Comparison of ENCODE assay signal across 1 cellular context in genomic region chr11:6245536-6245935, GRCh38.
TF ChIP-seq lines count a peak whose summit lies in the region.

No MANE protein-coding gene starts in this region.

TF ChIP-seq in K562, 482 proteins besides CTCF, POLR2A, EP300 and RAD21:
- TF ChIP-seq ETV6 (IDR thresholded peaks at IDR 0.05; ENCODE audit: borderline replicate concordance in 1 of 2, low read depth in 2 of 2, low read length in 1 of 2), result no peak
- no peak for TF ChIP-seq ETV6 (CRISPR knock-in tag; IDR thresholded peaks at IDR 0.05; ENCODE audit: borderline replicate concordance)
- TF ChIP-seq HMG20A (CRISPR knock-in tag; conservative IDR thresholded peaks at IDR 0.05), result no peak
- TF ChIP-seq FOSL1 (tag; conservative IDR thresholded peaks at IDR 0.05), result peak; percentile 23; the same call in 1 of the 2 replicates
- TF ChIP-seq, protein P1, sequence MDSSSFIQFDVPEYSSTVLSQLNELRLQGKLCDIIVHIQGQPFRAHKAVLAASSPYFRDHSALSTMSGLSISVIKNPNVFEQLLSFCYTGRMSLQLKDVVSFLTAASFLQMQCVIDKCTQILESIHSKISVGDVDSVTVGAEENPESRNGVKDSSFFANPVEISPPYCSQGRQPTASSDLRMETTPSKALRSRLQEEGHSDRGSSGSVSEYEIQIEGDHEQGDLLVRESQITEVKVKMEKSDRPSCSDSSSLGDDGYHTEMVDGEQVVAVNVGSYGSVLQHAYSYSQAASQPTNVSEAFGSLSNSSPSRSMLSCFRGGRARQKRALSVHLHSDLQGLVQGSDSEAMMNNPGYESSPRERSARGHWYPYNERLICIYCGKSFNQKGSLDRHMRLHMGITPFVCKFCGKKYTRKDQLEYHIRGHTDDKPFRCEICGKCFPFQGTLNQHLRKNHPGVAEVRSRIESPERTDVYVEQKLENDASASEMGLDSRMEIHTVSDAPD (CRISPR knock-in tag; IDR thresholded peaks at IDR 0.05), result no peak
- TF ChIP-seq MAFG (tag; conservative IDR thresholded peaks at IDR 0.05), result no peak
- no peak for TF ChIP-seq SAP30 (IDR thresholded peaks at IDR 0.05; ENCODE audit: borderline replicate concordance, insufficient read depth, low read depth, low read length, poor library complexity, severe bottlenecking)
- TF ChIP-seq CBFA2T3 (IDR thresholded peaks at IDR 0.05), result peak; percentile 18; the same call in 1 of the 2 replicates
- TF ChIP-seq, protein P2, sequence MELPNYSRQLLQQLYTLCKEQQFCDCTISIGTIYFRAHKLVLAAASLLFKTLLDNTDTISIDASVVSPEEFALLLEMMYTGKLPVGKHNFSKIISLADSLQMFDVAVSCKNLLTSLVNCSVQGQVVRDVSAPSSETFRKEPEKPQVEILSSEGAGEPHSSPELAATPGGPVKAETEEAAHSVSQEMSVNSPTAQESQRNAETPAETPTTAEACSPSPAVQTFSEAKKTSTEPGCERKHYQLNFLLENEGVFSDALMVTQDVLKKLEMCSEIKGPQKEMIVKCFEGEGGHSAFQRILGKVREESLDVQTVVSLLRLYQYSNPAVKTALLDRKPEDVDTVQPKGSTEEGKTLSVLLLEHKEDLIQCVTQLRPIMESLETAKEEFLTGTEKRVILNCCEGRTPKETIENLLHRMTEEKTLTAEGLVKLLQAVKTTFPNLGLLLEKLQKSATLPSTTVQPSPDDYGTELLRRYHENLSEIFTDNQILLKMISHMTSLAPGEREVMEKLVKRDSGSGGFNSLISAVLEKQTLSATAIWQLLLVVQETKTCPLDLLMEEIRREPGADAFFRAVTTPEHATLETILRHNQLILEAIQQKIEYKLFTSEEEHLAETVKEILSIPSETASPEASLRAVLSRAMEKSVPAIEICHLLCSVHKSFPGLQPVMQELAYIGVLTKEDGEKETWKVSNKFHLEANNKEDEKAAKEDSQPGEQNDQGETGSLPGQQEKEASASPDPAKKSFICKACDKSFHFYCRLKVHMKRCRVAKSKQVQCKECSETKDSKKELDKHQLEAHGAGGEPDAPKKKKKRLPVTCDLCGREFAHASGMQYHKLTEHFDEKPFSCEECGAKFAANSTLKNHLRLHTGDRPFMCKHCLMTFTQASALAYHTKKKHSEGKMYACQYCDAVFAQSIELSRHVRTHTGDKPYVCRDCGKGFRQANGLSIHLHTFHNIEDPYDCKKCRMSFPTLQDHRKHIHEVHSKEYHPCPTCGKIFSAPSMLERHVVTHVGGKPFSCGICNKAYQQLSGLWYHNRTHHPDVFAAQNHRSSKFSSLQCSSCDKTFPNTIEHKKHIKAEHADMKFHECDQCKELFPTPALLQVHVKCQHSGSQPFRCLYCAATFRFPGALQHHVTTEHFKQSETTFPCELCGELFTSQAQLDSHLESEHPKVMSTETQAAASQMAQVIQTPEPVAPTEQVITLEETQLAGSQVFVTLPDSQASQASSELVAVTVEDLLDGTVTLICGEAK (IDR thresholded peaks at IDR 0.05), result no peak
- TF ChIP-seq, protein P2 (CRISPR knock-in tag; IDR thresholded peaks at IDR 0.05), result no peak
- TF ChIP-seq NR2C2 (CRISPR knock-in tag; IDR thresholded peaks at IDR 0.05), result no peak
- TF ChIP-seq NR2C2 (tag; IDR thresholded peaks at IDR 0.05), result no peak
